ENCODE assay signal across 21 cellular contexts in genomic region chr10:1078668-1079067, GRCh38. TPM values are rescaled to one million over a fixed set of nuclear protein-coding genes. Genes with fewer than 3 reads are reported as not detected.
DNase-seq lines count a peak whose midpoint lies in the region; ATAC-seq and TF ChIP-seq lines count a peak whose summit lies in the region.
"Had no signal": no experiment of that assay in that cellular context is flagged by ENCODE, and none has a peak within 500 bp of the region (broad histone marks: within the 10 kb centered on the region; RNA-seq: fewer than 3 reads in every experiment).

No MANE protein-coding gene starts in this region.

- H3K4me1 ChIP-seq in mucosa of descending colon (ENCODE audit: low read depth): peaks cover 6% of the 10 kb centered on the region
- H3K4me1 ChIP-seq: BE2C; BLaER1 treated with 17β-estradiol and CSF1 and Interleukin-3, amounts not matched to agents 10 nM and 100 nM had no signal

- no peak for TF ChIP-seq CTCF in mucosa of descending colon (IDR thresholded peaks at IDR 0.05)

- no peaks in the 10 kb centered on the region for H3K27me3 Mint-ChIP-seq in activated T-cell treated with anti-CD3 and anti-CD28 coated beads, Interleukin-2, amount 50 U/mL, for 72 hours (ENCODE audit: low read depth)
- no peaks in the 10 kb centered on the region for H3K27me3 Mint-ChIP-seq in T-helper 17 cell
- H3K27me3 Mint-ChIP-seq in activated naive CD4-positive, alpha-beta T cell treated with anti-CD3 and anti-CD28 coated beads, Interleukin-2, amount 10 ng/mL, durations not matched to agents 7 days and 5 days: no peaks in the 10 kb centered on the region
- H3K27me3 Mint-ChIP-seq: CD4-positive, alpha-beta T cell; CD8-positive, alpha-beta memory T cell had no signal

- ATAC-seq in activated T-cell treated with anti-CD3 and anti-CD28 coated beads, Interleukin-2, amount 50 U/mL, for 72 hours (replicated peaks in 1 of 2): no peak
- ATAC-seq in T-helper 17 cell (no peak), mucosa of descending colon (peak; percentile 92), HG03342 (IDR thresholded peaks at IDR 0.05; ENCODE audit: unreplicated experiment) (no peak)
- ATAC-seq in stimulated activated effector memory CD8-positive, alpha-beta T cell treated with anti-CD3 and anti-CD28 coated beads, Interleukin-12 subunit alpha, Interleukin-12 subunit beta, amount 100 ng/mL, for 72 hours: no peak

- CTCF ChIA-PET in activated naive CD4-positive, alpha-beta T cell treated with anti-CD3 and anti-CD28 coated beads, Interleukin-2, amount 10 ng/mL, durations not matched to agents 7 days and 5 days (lab: Charles Lee): no interaction called here

- H3K36me3 Mint-ChIP-seq in activated T-cell treated with anti-CD3 and anti-CD28 coated beads, Interleukin-2, amount 50 U/mL, for 72 hours (ENCODE audit: insufficient read depth in 2 of 2): peaks cover 6 to 22% of the 10 kb centered on the region in 2 donors
- peaks cover 4% of the 10 kb centered on the region for H3K36me3 Mint-ChIP-seq in T-helper 17 cell (ENCODE audit: low read depth)
- peaks cover 38% of the 10 kb centered on the region for H3K36me3 Mint-ChIP-seq in stimulated activated effector memory CD8-positive, alpha-beta T cell treated with anti-CD3 and anti-CD28 coated beads, Interleukin-12 subunit alpha, Interleukin-12 subunit beta, amount 100 ng/mL, for 72 hours
- H3K36me3 Mint-ChIP-seq in activated naive CD4-positive, alpha-beta T cell treated with anti-CD3 and anti-CD28 coated beads, Interleukin-2, amount 10 ng/mL, durations not matched to agents 7 days and 5 days: peaks cover 51% of the 10 kb centered on the region

- H3K36me3 ChIP-seq in mucosa of descending colon (ENCODE audit: low read depth): peaks cover 6% of the 10 kb centered on the region

- H3K9me3 ChIP-seq in T-helper 17 cell (ENCODE audit: control insufficient read depth, low read length, poor library complexity, severe bottlenecking) (no peaks in the 10 kb centered on the region), mucosa of descending colon (no peaks in the 10 kb centered on the region)
- H3K9me3 ChIP-seq: BE2C; BLaER1 treated with 17β-estradiol and CSF1 and Interleukin-3, amounts not matched to agents 10 nM and 100 nM; HAP-1 had no signal

- DNase-seq in activated T-cell treated with anti-CD3 and anti-CD28 coated beads, Interleukin-2, amount 50 U/mL, for 72 hours: no peak
- DNase-seq in activated T-cell treated with anti-CD3 and anti-CD28 coated beads for 4 hours: no peak
- no peak for DNase-seq in T-helper 17 cell
- peak in 1 of 3 donors; percentile 40 for DNase-seq in mucosa of descending colon
- DNase-seq in stimulated activated effector memory CD8-positive, alpha-beta T cell treated with anti-CD3 and anti-CD28 coated beads, Interleukin-12 subunit alpha, Interleukin-12 subunit beta, amount 100 ng/mL, for 72 hours (ENCODE audit: low spot score in 2 of 2): no peak
- DNase-seq in activated naive CD4-positive, alpha-beta T cell treated with anti-CD3 and anti-CD28 coated beads, Interleukin-2, amount 10 ng/mL, durations not matched to agents 7 days and 5 days: no peak
- DNase-seq in amniotic stem cell (lab: John Stamatoyannopoulos, UW): no peak
- DNase-seq: BE2C; CD4-positive, alpha-beta T cell; CD8-positive, alpha-beta memory T cell; DMS53; DMS79 treated with DMSO at 0.1 percent for 48 hours; GF-D8; GOT3; HFFc6 had no signal

- peaks cover 7% of the 10 kb centered on the region for H3K4me1 Mint-ChIP-seq in activated T-cell treated with anti-CD3 and anti-CD28 coated beads, Interleukin-2, amount 50 U/mL, for 72 hours (ENCODE audit: low read depth)
- H3K4me1 Mint-ChIP-seq in T-helper 17 cell: peaks cover 12% of the 10 kb centered on the region
- H3K4me1 Mint-ChIP-seq in stimulated activated effector memory CD8-positive, alpha-beta T cell treated with anti-CD3 and anti-CD28 coated beads, Interleukin-12 subunit alpha, Interleukin-12 subunit beta, amount 100 ng/mL, for 72 hours: peaks cover 11% of the 10 kb centered on the region
- peaks cover 4% of the 10 kb centered on the region for H3K4me1 Mint-ChIP-seq in activated naive CD4-positive, alpha-beta T cell treated with anti-CD3 and anti-CD28 coated beads, Interleukin-2, amount 10 ng/mL, durations not matched to agents 7 days and 5 days
- H3K4me1 Mint-ChIP-seq: CD14-positive monocyte had no signal

- H3K4me3 Mint-ChIP-seq in activated T-cell treated with anti-CD3 and anti-CD28 coated beads, Interleukin-2, amount 50 U/mL, for 72 hours: no peak overlapping the region
- no peak overlapping the region for H3K4me3 Mint-ChIP-seq in T-helper 17 cell
- H3K4me3 Mint-ChIP-seq in stimulated activated effector memory CD8-positive, alpha-beta T cell treated with anti-CD3 and anti-CD28 coated beads, Interleukin-12 subunit alpha, Interleukin-12 subunit beta, amount 100 ng/mL, for 72 hours: no peak overlapping the region
- H3K4me3 Mint-ChIP-seq in activated naive CD4-positive, alpha-beta T cell treated with anti-CD3 and anti-CD28 coated beads, Interleukin-2, amount 10 ng/mL, durations not matched to agents 7 days and 5 days: no peak overlapping the region
- H3K4me3 Mint-ChIP-seq: CD14-positive monocyte; CD4-positive, alpha-beta T cell; CD8-positive, alpha-beta memory T cell; HFFc6 had no signal

- H3K9me3 Mint-ChIP-seq in activated T-cell treated with anti-CD3 and anti-CD28 coated beads, Interleukin-2, amount 50 U/mL, for 72 hours: no peaks in the 10 kb centered on the region
- no peaks in the 10 kb centered on the region for H3K9me3 Mint-ChIP-seq in stimulated activated effector memory CD8-positive, alpha-beta T cell treated with anti-CD3 and anti-CD28 coated beads, Interleukin-12 subunit alpha, Interleukin-12 subunit beta, amount 100 ng/mL, for 72 hours
- H3K9me3 Mint-ChIP-seq in activated naive CD4-positive, alpha-beta T cell treated with anti-CD3 and anti-CD28 coated beads, Interleukin-2, amount 10 ng/mL, durations not matched to agents 7 days and 5 days: no peaks in the 10 kb centered on the region
- H3K9me3 Mint-ChIP-seq: CD14-positive monocyte; CD4-positive, alpha-beta T cell; CD8-positive, alpha-beta memory T cell; HFFc6 had no signal

- peak overlapping the region; percentile 3 for H3K27ac Mint-ChIP-seq in activated T-cell treated with anti-CD3 and anti-CD28 coated beads, Interleukin-2, amount 50 U/mL, for 72 hours
- peak overlapping the region; percentile 39 for H3K27ac Mint-ChIP-seq in T-helper 17 cell
- H3K27ac Mint-ChIP-seq in stimulated activated effector memory CD8-positive, alpha-beta T cell treated with anti-CD3 and anti-CD28 coated beads, Interleukin-12 subunit alpha, Interleukin-12 subunit beta, amount 100 ng/mL, for 72 hours: peak overlapping the region; percentile 60
- no peak overlapping the region for H3K27ac Mint-ChIP-seq in activated naive CD4-positive, alpha-beta T cell treated with anti-CD3 and anti-CD28 coated beads, Interleukin-2, amount 10 ng/mL, durations not matched to agents 7 days and 5 days
- H3K27ac Mint-ChIP-seq: CD4-positive, alpha-beta T cell; HFFc6 had no signal

- intact Hi-C loops in mucosa of descending colon (cut with DNase I, micrococcal nuclease): no loop called here

- no peak overlapping the region for H3K4me3 ChIP-seq in mucosa of descending colon
- H3K4me3 ChIP-seq: BLaER1 treated with 17β-estradiol and CSF1 and Interleukin-3, amounts not matched to agents 10 nM and 100 nM; HAP-1 had no signal

RNA-seq across cellular contexts. Expression of gene WDR37, which starts 22.5 kb away (rescaled TPM):
- 10 to 100 TPM; 18.1 to 18.7 TPM for total RNA-seq in activated T-cell treated with anti-CD3 and anti-CD28 coated beads, Interleukin-2, amount 50 U/mL, for 72 hours
- total RNA-seq in T-helper 17 cell (10 to 100 TPM; 23.6 to 29.7 TPM), mucosa of descending colon (10 to 100 TPM; 18.3 to 24.1 (median 20.8) TPM)

RNA-seq across cellular contexts. Expression of gene IDI1, which starts 29.7 kb away (rescaled TPM):
- 10 to 100 TPM; 37.4 to 46.7 TPM for total RNA-seq in activated T-cell treated with anti-CD3 and anti-CD28 coated beads, Interleukin-2, amount 50 U/mL, for 72 hours
- total RNA-seq in T-helper 17 cell (100 to 1,000 TPM; 116 to 134 TPM), mucosa of descending colon (10 to 100 TPM; 37.7 to 71.2 (median 65.8) TPM)

RNA-seq across cellular contexts. Expression of gene IDI2, which starts 53.0 kb away (rescaled TPM):
- total RNA-seq in activated T-cell treated with anti-CD3 and anti-CD28 coated beads, Interleukin-2, amount 50 U/mL, for 72 hours: not detected
- total RNA-seq in T-helper 17 cell: not detected
- total RNA-seq in mucosa of descending colon: not detected
- total RNA-seq: CD4-positive, alpha-beta T cell; CD8-positive, alpha-beta memory T cell; Daoy; G401; HFFc6 had no signal
